8 cellular contexts compared by ENCODE assay signal in the genomic region with DNA sequence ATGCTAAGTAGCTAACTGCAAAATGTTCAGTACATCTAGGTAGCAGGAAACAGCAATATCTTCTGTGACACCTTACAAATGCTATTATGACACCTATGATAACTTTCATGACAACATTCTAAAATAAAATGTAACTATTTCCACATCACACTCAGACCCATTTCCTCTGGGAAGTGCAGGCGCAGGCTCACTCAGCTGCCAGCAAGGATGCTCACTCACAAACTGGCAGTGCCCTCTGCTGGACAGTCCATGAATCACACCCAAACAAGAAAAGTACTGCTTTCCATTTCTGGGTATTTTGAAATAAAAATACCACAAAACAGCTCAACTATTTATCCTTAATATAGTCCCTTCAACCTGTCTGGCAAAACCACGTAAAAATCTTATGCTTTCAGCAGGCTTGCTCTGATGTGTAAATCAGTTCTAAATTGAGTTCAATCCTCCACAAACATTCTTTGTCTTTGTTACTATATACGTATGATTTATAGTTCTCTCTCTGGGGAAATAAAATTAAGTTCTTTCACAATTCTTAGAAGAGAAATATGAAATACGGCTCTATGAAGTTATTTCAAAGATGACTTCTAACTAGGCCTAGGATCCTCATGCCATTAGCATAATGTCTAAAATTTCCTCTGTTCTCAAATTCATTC.
DNase-seq lines count a peak whose midpoint lies in the region; ATAC-seq and TF ChIP-seq lines count a peak whose summit lies in the region.

No MANE protein-coding gene starts in this region.

- TF ChIP-seq CTCF in LNCaP clone FGC (IDR thresholded peaks at IDR 0.05; ENCODE audit: control insufficient read depth, extremely low read depth, insufficient read depth), result peak; percentile 92
- TF ChIP-seq CTCF in heart right ventricle (IDR thresholded peaks at IDR 0.05), result peak; percentile 78 to 97 (median 94)

- H3K9me3 ChIP-seq in BLaER1 (no peaks in the 10 kb centered on the region), heart right ventricle (no peaks in the 10 kb centered on the region)

- DNase-seq in LNCaP clone FGC (ENCODE audit: low read depth), result peak; percentile 56
- peak; percentile 32 for DNase-seq in SKM-1 treated with dmso at 0.1 percent for 144 hours (lab: John Stamatoyannopoulos, UW; ENCODE audit: unreplicated experiment)
- peak; percentile 29 for DNase-seq in activated naive CD8-positive, alpha-beta T cell treated with anti-CD3 and anti-CD28 coated beads, Interleukin-2, amount 50 U/mL, for 16 hours (ENCODE audit: low read depth, low spot score)
- peak; percentile 74 to 85 for DNase-seq in heart right ventricle
- DNase-seq in renal cortical epithelial cell (ENCODE audit: low read depth), result peak; percentile 77

- WGBS in heart right ventricle, 2 donors, result 27 to 31% methylated on average over 4 of the region's 4 CpGs

- H3K36me3 ChIP-seq in BLaER1, result 0 out of 2 replicates have a peak, but pooled peaks cover under 1% of the 10 kb centered on the region
- no peaks in the 10 kb centered on the region for H3K36me3 ChIP-seq in heart right ventricle

- H3K9ac ChIP-seq in BLaER1, result no peak overlapping the region

- H4K20me1 ChIP-seq in BLaER1, result peaks cover 54% of the 10 kb centered on the region

- H3K27me3 ChIP-seq in BLaER1 (no peaks in the 10 kb centered on the region), heart right ventricle (no peaks in the 10 kb centered on the region)

- intact Hi-C loops in heart right ventricle (cut with DNase I), result loop anchor here (2.0 to 10.0 kb wide), 13 partner anchors 111 to 1844 kb away; partner anchors contain the start of gene NRP1 (in 8 of the 10)

- H3K4me2 ChIP-seq in BLaER1, result peak overlapping the region; percentile 85

- no peak overlapping the region for H3K27ac ChIP-seq in BLaER1
- H3K27ac ChIP-seq in heart right ventricle, result peak overlapping the region in 2 of 10 donors; percentile 17 to 32

- peak; percentile 37 for ATAC-seq in GM19043 (IDR thresholded peaks at IDR 0.05; ENCODE audit: low read depth, unreplicated experiment)
- peak; percentile 60 to 86 (median 78) for ATAC-seq in heart right ventricle
- ATAC-seq in HG02571 (IDR thresholded peaks at IDR 0.05; ENCODE audit: unreplicated experiment), result no peak

- H3K4me3 ChIP-seq in BLaER1 (no peak overlapping the region), LNCaP clone FGC (ENCODE audit: low read depth, low read length) (no peak overlapping the region), heart right ventricle (no peak overlapping the region)

- peaks cover 81% of the 10 kb centered on the region for H3K4me1 ChIP-seq in BLaER1
- peaks cover 3 to 26% (median 18%) of the 10 kb centered on the region in 9 donors for H3K4me1 ChIP-seq in heart right ventricle

Comparison
In these comparisons a context has a peak if more than half of its experiments do, and no peak if none do; other contexts are left out.
1. DNase-seq: peak in every context shown above with its lines; median percentile 80 in heart right ventricle; 77 in renal cortical epithelial cell; 56 in LNCaP clone FGC; 32 in SKM-1 treated with dmso at 0.1 percent for 144 hours; 29 in activated naive CD8-positive, alpha-beta T cell treated with anti-CD3 and anti-CD28 coated beads, Interleukin-2, amount 50 U/mL, for 16 hours.